17 cellular contexts compared by ENCODE assay signal in the genomic region with DNA sequence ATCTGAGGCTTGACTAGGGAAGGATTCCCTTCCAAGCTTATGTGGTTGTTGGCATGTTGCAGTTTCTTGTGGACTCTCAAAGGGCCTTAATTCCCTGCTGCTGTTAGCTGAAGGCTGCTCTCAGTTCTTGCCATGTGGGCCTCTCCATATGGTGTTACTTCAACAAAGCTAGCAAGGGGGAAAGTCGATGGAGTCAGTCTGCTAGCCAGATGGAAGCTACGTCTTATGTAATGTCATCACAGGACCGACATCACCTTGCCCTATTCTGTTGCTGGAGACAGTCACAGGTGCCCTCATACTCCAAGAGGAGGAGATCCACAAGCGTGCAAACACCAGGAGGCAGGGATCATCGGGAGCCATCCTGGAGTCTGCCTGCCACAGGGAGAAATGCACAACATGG. TPM values are rescaled to one million over a fixed set of nuclear protein-coding genes. Genes with fewer than 3 reads are reported as not detected.
DNase-seq lines count a peak whose midpoint lies in the region; ATAC-seq and TF ChIP-seq lines count a peak whose summit lies in the region.
"Had no signal": no experiment of that assay in that cellular context is flagged by ENCODE, and none has a peak within 500 bp of the region (broad histone marks: within the 10 kb centered on the region; RNA-seq: fewer than 3 reads in every experiment).

No MANE protein-coding gene starts in this region.

- H3K36me3 Mint-ChIP-seq in T-helper 17 cell (ENCODE audit: low read depth) (no peaks in the 10 kb centered on the region), glutamatergic neuron (ENCODE audit: unreplicated experiment) (no peaks in the 10 kb centered on the region)
- H3K36me3 Mint-ChIP-seq: IgD-negative memory B cell had no signal

- peak; percentile 50 for DNase-seq in DMS 273 treated with DMSO at 0.1 percent for 48 hours (lab: John Stamatoyannopoulos, UW)
- DNase-seq in NCI-H524 treated with DMSO at 0.1 percent for 48 hours (lab: John Stamatoyannopoulos, UW), result peak; percentile 77
- no peak for DNase-seq in T-helper 17 cell
- DNase-seq in glutamatergic neuron, result no peak
- no peak for DNase-seq in ACHN
- DNase-seq in putamen (ENCODE audit: low spot score), result no peak
- no peak for DNase-seq in NCI-H146 treated with DMSO at 0.1 percent for 48 hours (lab: John Stamatoyannopoulos, UW; ENCODE audit: unreplicated experiment)
- DNase-seq: 8988T; Calu3; CD4-positive, CD25-positive, alpha-beta regulatory T cell; DMS153; DND-41; GF-D8; H7 had no signal

- ATAC-seq in T-helper 17 cell, result no peak
- ATAC-seq: GM23338 had no signal

- no peaks in the 10 kb centered on the region for H3K27me3 Mint-ChIP-seq in T-helper 17 cell
- peaks cover 8% of the 10 kb centered on the region for H3K27me3 Mint-ChIP-seq in glutamatergic neuron (ENCODE audit: unreplicated experiment)
- H3K27me3 Mint-ChIP-seq: CD4-positive, CD25-positive, alpha-beta regulatory T cell had no signal

- no peaks in the 10 kb centered on the region for H3K9me3 ChIP-seq in T-helper 17 cell (ENCODE audit: control insufficient read depth, low read length, poor library complexity, severe bottlenecking)
- H3K9me3 ChIP-seq: BLaER1 treated with 17β-estradiol and CSF1 and Interleukin-3, amounts not matched to agents 10 nM and 100 nM had no signal

- peaks cover 9% of the 10 kb centered on the region for H3K9me3 Mint-ChIP-seq in glutamatergic neuron (ENCODE audit: unreplicated experiment)
- H3K9me3 Mint-ChIP-seq: CD4-positive, CD25-positive, alpha-beta regulatory T cell; GM23338; IgD-negative memory B cell had no signal

- TF ChIP-seq CTCF in glutamatergic neuron (IDR thresholded peaks at IDR 0.05; ENCODE audit: partially characterized antibody, unreplicated experiment), result no peak

- peak overlapping the region; percentile 24 for H3K27ac Mint-ChIP-seq in T-helper 17 cell
- no peak overlapping the region for H3K27ac Mint-ChIP-seq in glutamatergic neuron (ENCODE audit: unreplicated experiment)
- H3K27ac Mint-ChIP-seq: GM23338 had no signal

- H3K4me3 Mint-ChIP-seq in T-helper 17 cell, result no peak overlapping the region
- peak overlapping the region; percentile 66 for H3K4me3 Mint-ChIP-seq in glutamatergic neuron (ENCODE audit: unreplicated experiment)
- H3K4me3 Mint-ChIP-seq: CD4-positive, CD25-positive, alpha-beta regulatory T cell; GM23338 had no signal

- peaks cover 5% of the 10 kb centered on the region for H3K4me1 Mint-ChIP-seq in T-helper 17 cell
- H3K4me1 Mint-ChIP-seq in glutamatergic neuron (ENCODE audit: low read depth, unreplicated experiment), result peaks cover 22% of the 10 kb centered on the region

- in situ Hi-C loops in ACHN (cut with HindIII; ENCODE audit: low pct_ligation_motif_present, low pct_unique_long_range_greater_than_20kb, low sequenced_read_pairs), result no loop called here

RNA-seq across cellular contexts. Expression of a gene that starts 43.2 kb away (rescaled TPM):
- total RNA-seq in T-helper 17 cell (1 to 10 TPM; 6.9 to 8.7 TPM), glutamatergic neuron (ENCODE audit: unreplicated experiment) (6.9 TPM)

Comparison
In these comparisons a context has a peak if more than half of its experiments do, and no peak if none do; other contexts are left out.
1. DNase-seq: peak in DMS 273 treated with DMSO at 0.1 percent for 48 hours (single experiment) and NCI-H524 treated with DMSO at 0.1 percent for 48 hours (single experiment); none in T-helper 17 cell (0 of 3), glutamatergic neuron (single experiment), ACHN (single experiment), putamen (single experiment) and NCI-H146 treated with DMSO at 0.1 percent for 48 hours (single experiment).